ENCODE assay signal across 9 cellular contexts in the genomic region with DNA sequence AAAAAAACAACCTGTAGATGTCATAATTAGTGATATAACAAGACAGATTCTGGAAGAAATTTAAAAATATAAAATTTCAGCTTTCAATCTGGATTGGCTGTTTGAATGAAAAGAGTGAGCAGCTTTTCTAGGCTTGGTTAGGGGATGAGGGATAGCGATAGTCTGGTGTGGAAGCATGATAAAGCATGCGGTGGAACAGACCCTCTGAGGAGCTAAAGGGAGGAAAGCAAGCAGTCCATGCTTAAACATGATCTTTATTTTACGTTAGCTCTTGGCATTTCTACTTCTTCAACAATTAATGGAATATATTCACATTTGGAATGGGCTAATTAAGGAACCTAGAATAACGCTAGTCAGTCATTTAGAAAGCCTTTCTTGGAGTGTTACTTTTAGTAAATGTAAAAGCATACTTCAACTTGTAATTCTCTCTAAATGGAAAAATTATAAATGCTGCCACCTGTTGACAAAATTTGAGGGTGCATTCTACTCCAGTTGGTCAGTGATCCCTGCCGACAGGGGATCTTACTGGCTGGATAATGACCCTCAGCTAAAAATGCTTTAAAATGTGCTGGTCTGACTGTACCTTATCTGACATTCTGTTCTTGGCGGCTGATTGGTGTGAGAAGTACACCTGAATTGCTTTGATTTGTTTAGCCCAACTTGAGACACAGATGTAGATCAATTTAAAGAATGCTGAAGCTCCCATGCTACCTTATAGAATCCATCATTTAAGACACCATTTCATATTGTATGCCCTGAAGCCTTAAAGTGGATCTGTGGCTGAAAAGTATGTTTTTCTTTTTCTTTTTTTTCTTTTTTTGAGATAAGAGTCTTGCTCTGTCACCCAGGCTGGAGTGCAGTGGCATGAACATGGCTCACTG.
DNase-seq lines count a peak whose midpoint lies in the region; ATAC-seq and TF ChIP-seq lines count a peak whose summit lies in the region.
"Had no signal": no experiment of that assay in that cellular context is flagged by ENCODE, and none has a peak within 500 bp of the region (broad histone marks: within the 10 kb centered on the region; RNA-seq: fewer than 3 reads in every experiment).

No MANE protein-coding gene starts in this region.

- H3K27ac Mint-ChIP-seq in activated CD8-positive, alpha-beta memory T cell treated with anti-CD3 and anti-CD28 coated beads, Interleukin-2, amount 10 ng/mL, durations not matched to agents 7 days and 5 days = no peak overlapping the region

- peaks cover 4% of the 10 kb centered on the region for H3K36me3 Mint-ChIP-seq in activated CD8-positive, alpha-beta memory T cell treated with anti-CD3 and anti-CD28 coated beads, Interleukin-2, amount 10 ng/mL, durations not matched to agents 7 days and 5 days

- no peaks in the 10 kb centered on the region for H3K27me3 Mint-ChIP-seq in activated CD8-positive, alpha-beta memory T cell treated with anti-CD3 and anti-CD28 coated beads, Interleukin-2, amount 10 ng/mL, durations not matched to agents 7 days and 5 days

- peak; percentile 72 for TF ChIP-seq CTCF in VCaP (conservative IDR thresholded peaks at IDR 0.05)

- peaks cover 28% of the 10 kb centered on the region for H3K4me1 Mint-ChIP-seq in activated CD8-positive, alpha-beta memory T cell treated with anti-CD3 and anti-CD28 coated beads, Interleukin-2, amount 10 ng/mL, durations not matched to agents 7 days and 5 days

- H3K27ac ChIP-seq in VCaP = no peak overlapping the region
- H3K27ac ChIP-seq: SJSA1 had no signal

- no peak overlapping the region for H3K4me3 Mint-ChIP-seq in activated CD8-positive, alpha-beta memory T cell treated with anti-CD3 and anti-CD28 coated beads, Interleukin-2, amount 10 ng/mL, durations not matched to agents 7 days and 5 days

- DNase-seq in COLO668 (lab: John Stamatoyannopoulos, UW; ENCODE audit: unreplicated experiment) = peak; percentile 61
- peak; percentile 10 for DNase-seq in GM19238 (ENCODE audit: insufficient read length, low spot score)
- DNase-seq in M059J (ENCODE audit: low read depth) = peak; percentile 53
- DNase-seq in Right ventricle myocardium superior = no peak
- DNase-seq in sciatic nerve (ENCODE audit: low spot score) = no peak
- DNase-seq in activated CD8-positive, alpha-beta memory T cell treated with anti-CD3 and anti-CD28 coated beads, Interleukin-2, amount 10 ng/mL, durations not matched to agents 7 days and 5 days = no peak
- no peak for DNase-seq in stimulated activated CD4-positive, alpha-beta T cell treated with anti-CD3 and anti-CD28 coated beads, Interleukin-12 subunit alpha, Interleukin-12 subunit beta, amount 100 ng/mL, for 4 hours

- intact Hi-C loops in Right ventricle myocardium superior (cut with DNase I) (loop anchor here (5.0 kb wide), 1 partner anchor 142 kb away; no protein-coding TSS in a partner anchor), sciatic nerve (cut with DNase I) (loop anchor here (5.0 kb wide), 1 partner anchor 142 kb away; no protein-coding TSS in a partner anchor)

- H3K9me3 Mint-ChIP-seq in activated CD8-positive, alpha-beta memory T cell treated with anti-CD3 and anti-CD28 coated beads, Interleukin-2, amount 10 ng/mL, durations not matched to agents 7 days and 5 days (ENCODE audit: low read depth) = no peaks in the 10 kb centered on the region

- ATAC-seq in Right ventricle myocardium superior (ENCODE audit: poor library complexity) (peak; percentile 78), sciatic nerve (peak; percentile 80)
- no peak for ATAC-seq in activated CD8-positive, alpha-beta memory T cell treated with anti-CD3 and anti-CD28 coated beads, Interleukin-2, amount 10 ng/mL, durations not matched to agents 7 days and 5 days

- CTCF ChIA-PET in activated CD8-positive, alpha-beta memory T cell treated with anti-CD3 and anti-CD28 coated beads, Interleukin-2, amount 10 ng/mL, durations not matched to agents 7 days and 5 days (lab: Charles Lee) = interaction anchor here (0.7 to 1.6 kb wide), 10 partner anchors 11 to 479 kb away, joined by 3 to 8 read pairs (median 3); no protein-coding TSS in a partner anchor

Comparison
In these comparisons a context has a peak if more than half of its experiments do, and no peak if none do; other contexts are left out.
1. DNase-seq: peak in COLO668 (single experiment), GM19238 (single experiment) and M059J (single experiment); none in Right ventricle myocardium superior (single experiment), sciatic nerve (single experiment), activated CD8-positive, alpha-beta memory T cell treated with anti-CD3 and anti-CD28 coated beads, Interleukin-2, amount 10 ng/mL, durations not matched to agents 7 days and 5 days (single experiment) and stimulated activated CD4-positive, alpha-beta T cell treated with anti-CD3 and anti-CD28 coated beads, Interleukin-12 subunit alpha, Interleukin-12 subunit beta, amount 100 ng/mL, for 4 hours (single experiment).